9 cellular contexts compared by ENCODE assay signal in genomic region chr15:40340038-40340739, GRCh38. TPM values are rescaled to one million over a fixed set of nuclear protein-coding genes. Genes with fewer than 3 reads are reported as not detected.
DNase-seq lines count a peak whose midpoint lies in the region; ATAC-seq and TF ChIP-seq lines count a peak whose summit lies in the region.
"Had no signal": no experiment of that assay in that cellular context is flagged by ENCODE, and none has a peak within 500 bp of the region (broad histone marks: within the 10 kb centered on the region; RNA-seq: fewer than 3 reads in every experiment).

No MANE protein-coding gene starts in this region.

- H3K9ac ChIP-seq in NT2/D1 (ENCODE audit: insufficient read length, low read depth) (peak overlapping the region; percentile 8), neural progenitor cell (no peak overlapping the region)

- H3K4me3 Mint-ChIP-seq in neural progenitor cell, result no peak overlapping the region
- H3K4me3 Mint-ChIP-seq: stimulated activated naive CD8-positive, alpha-beta T cell treated with anti-CD3 and anti-CD28 coated beads, Interleukin-15, Interleukin-2, amounts not matched to agents 100 ng/mL and 50 ng/mL, for 24 hours had no signal

- peaks cover 19% of the 10 kb centered on the region for H3K4me1 Mint-ChIP-seq in neural progenitor cell

- H4K20me1 ChIP-seq in neural progenitor cell (ENCODE audit: low read depth), result no peaks in the 10 kb centered on the region

- no peaks in the 10 kb centered on the region for H3F3A ChIP-seq in neural progenitor cell (ENCODE audit: low read depth)

- no peaks in the 10 kb centered on the region for H3K36me3 Mint-ChIP-seq in neural progenitor cell

- no peaks in the 10 kb centered on the region for H3K79me2 ChIP-seq in neural progenitor cell (ENCODE audit: low read depth)

- H3K27me3 ChIP-seq in NT2/D1 (ENCODE audit: insufficient read depth, insufficient read length) (no peaks in the 10 kb centered on the region), esophagus muscularis mucosa (no peaks in the 10 kb centered on the region), neural progenitor cell (peaks cover 6% of the 10 kb centered on the region)

- peak; percentile 67 for DNase-seq in Ammon's horn (ENCODE audit: low spot score)
- DNase-seq in NT2/D1 (ENCODE audit: low read depth, low spot score), result no peak
- DNase-seq in esophagus muscularis mucosa (ENCODE audit: extremely low spot score), result no peak
- no peak for DNase-seq in neural progenitor cell (ENCODE audit: low spot score)
- DNase-seq in NCI-H2196 (lab: John Stamatoyannopoulos, UW; ENCODE audit: unreplicated experiment), result no peak
- DNase-seq in SW 1271 (lab: John Stamatoyannopoulos, UW), result no peak

- H2AFZ ChIP-seq in neural progenitor cell (replicated peaks), result peak overlapping the region; percentile 81

- peak; percentile 51 for TF ChIP-seq EP300 in esophagus muscularis mucosa (IDR thresholded peaks at IDR 0.05)

- no peak for TF ChIP-seq POLR2A in esophagus muscularis mucosa (IDR thresholded peaks at IDR 0.05; ENCODE audit: low read depth)

- peak overlapping the region; percentile 89 for H3K27ac Mint-ChIP-seq in neural progenitor cell
- H3K27ac Mint-ChIP-seq: stimulated activated naive CD8-positive, alpha-beta T cell treated with anti-CD3 and anti-CD28 coated beads, Interleukin-15, Interleukin-2, amounts not matched to agents 100 ng/mL and 50 ng/mL, for 24 hours had no signal

- TF ChIP-seq CTCF in esophagus muscularis mucosa (IDR thresholded peaks at IDR 0.05), result peak in 1 of 3 experiments; percentile 14
- TF ChIP-seq CTCF in neural progenitor cell (IDR thresholded peaks at IDR 0.05), result no peak

- no peak for ATAC-seq in GM19023 (IDR thresholded peaks at IDR 0.05; ENCODE audit: unreplicated experiment)
- no peak for ATAC-seq in GM21367 (IDR thresholded peaks at IDR 0.05; ENCODE audit: unreplicated experiment)

- intact Hi-C loops in esophagus muscularis mucosa (cut with DNase I), result no loop called here

- H3K9me3 ChIP-seq in NT2/D1 (ENCODE audit: insufficient read depth, low read length) (no peaks in the 10 kb centered on the region), esophagus muscularis mucosa (no peaks in the 10 kb centered on the region), neural progenitor cell (ENCODE audit: low read depth) (no peaks in the 10 kb centered on the region)

- H3K9me3 Mint-ChIP-seq in neural progenitor cell, result no peaks in the 10 kb centered on the region
- H3K9me3 Mint-ChIP-seq: stimulated activated naive CD8-positive, alpha-beta T cell treated with anti-CD3 and anti-CD28 coated beads, Interleukin-15, Interleukin-2, amounts not matched to agents 100 ng/mL and 50 ng/mL, for 24 hours had no signal

- peaks cover 8% of the 10 kb centered on the region for H3K27me3 Mint-ChIP-seq in neural progenitor cell (ENCODE audit: insufficient read depth, low read depth)
- H3K27me3 Mint-ChIP-seq: stimulated activated naive CD8-positive, alpha-beta T cell treated with anti-CD3 and anti-CD28 coated beads, Interleukin-15, Interleukin-2, amounts not matched to agents 100 ng/mL and 50 ng/mL, for 24 hours had no signal

- H3K36me3 ChIP-seq in NT2/D1 (ENCODE audit: insufficient read depth, insufficient read length, low read length), result no peaks in the 10 kb centered on the region
- peaks cover 8 to 31% (median 22%) of the 10 kb centered on the region in 4 donors for H3K36me3 ChIP-seq in esophagus muscularis mucosa
- no peaks in the 10 kb centered on the region for H3K36me3 ChIP-seq in neural progenitor cell

- peaks cover 42% of the 10 kb centered on the region for H3K4me1 ChIP-seq in NT2/D1 (ENCODE audit: insufficient read depth, insufficient read length)
- H3K4me1 ChIP-seq in esophagus muscularis mucosa, result peaks cover 93 to 99% (median 98%) of the 10 kb centered on the region in 4 donors
- H3K4me1 ChIP-seq in neural progenitor cell, result peaks cover 11% of the 10 kb centered on the region

- H3K4me2 ChIP-seq in neural progenitor cell, result peak overlapping the region; percentile 16

- H3K27ac ChIP-seq in esophagus muscularis mucosa (replicated peaks in 1 of 4) (peak overlapping the region; percentile 96 to 98 (median 98)), neural progenitor cell (no peak overlapping the region)

- H3K4me3 ChIP-seq in NT2/D1 (ENCODE audit: insufficient read length, low read depth) (no peak overlapping the region), esophagus muscularis mucosa (peak overlapping the region; percentile 56 to 65 (median 64)), neural progenitor cell (no peak overlapping the region)

- WGBS in esophagus muscularis mucosa, result 3% methylated on average over 6 of the region's 14 CpGs

RNA-seq across cellular contexts. Expression of gene CCDC9B, which starts 0.6 kb away (rescaled TPM):
- total RNA-seq in esophagus muscularis mucosa (10 to 100 TPM; 22.9 to 82.6 (median 56.3) TPM), neural progenitor cell (ENCODE audit: low replicate concordance) (0.25 TPM in 1 of 2 replicates, not detected in the other)

RNA-seq across cellular contexts. Expression of gene PHGR1, which starts 10.6 kb away (rescaled TPM):
- total RNA-seq in esophagus muscularis mucosa (1 to 10 TPM in 1 of 4 donors, not detected in 3; 1.8 TPM), neural progenitor cell (ENCODE audit: low replicate concordance) (not detected in 2 replicates)

RNA-seq across cellular contexts. Expression of gene INAFM2, which starts 16.7 kb away (rescaled TPM):
- 10 to 100 TPM; 39.0 to 41.3 (median 40.7) TPM for total RNA-seq in esophagus muscularis mucosa
- 11.5 and 18.2 TPM in 2 replicates for total RNA-seq in neural progenitor cell (ENCODE audit: low replicate concordance)

RNA-seq across cellular contexts. Expression of gene DISP2, which starts 17.8 kb away (rescaled TPM):
- total RNA-seq in esophagus muscularis mucosa (under 1 TPM; 0.13 to 0.42 (median 0.26) TPM), neural progenitor cell (ENCODE audit: low replicate concordance) (0.06 TPM in 1 of 2 replicates, not detected in the other)

RNA-seq across cellular contexts. Expression of gene PLCB2, which starts 32.5 kb away (rescaled TPM):
- total RNA-seq in esophagus muscularis mucosa, result 10 to 100 TPM in 1 of 4 donors, 1 to 10 TPM in 3; 5.8 to 13.3 (median 9.7) TPM
- total RNA-seq in neural progenitor cell (ENCODE audit: low replicate concordance), result 0.56 and 2.1 TPM in 2 replicates

Comparison
In these comparisons a context has a peak if more than half of its experiments do, and no peak if none do; other contexts are left out.
1. H3K4me3 ChIP-seq: peak in esophagus muscularis mucosa (4 of 4); none in NT2/D1 (single experiment) and neural progenitor cell (single experiment).
2. RNA of gene CCDC9B, which starts 0.6 kb away (total RNA-seq): 22.9 to 82.6 TPM in esophagus muscularis mucosa; 0.25 TPM in neural progenitor cell; every median in the first group is over 10 times any median in the second.